Comparison of ENCODE assay signal across 13 cellular contexts in the genomic region with DNA sequence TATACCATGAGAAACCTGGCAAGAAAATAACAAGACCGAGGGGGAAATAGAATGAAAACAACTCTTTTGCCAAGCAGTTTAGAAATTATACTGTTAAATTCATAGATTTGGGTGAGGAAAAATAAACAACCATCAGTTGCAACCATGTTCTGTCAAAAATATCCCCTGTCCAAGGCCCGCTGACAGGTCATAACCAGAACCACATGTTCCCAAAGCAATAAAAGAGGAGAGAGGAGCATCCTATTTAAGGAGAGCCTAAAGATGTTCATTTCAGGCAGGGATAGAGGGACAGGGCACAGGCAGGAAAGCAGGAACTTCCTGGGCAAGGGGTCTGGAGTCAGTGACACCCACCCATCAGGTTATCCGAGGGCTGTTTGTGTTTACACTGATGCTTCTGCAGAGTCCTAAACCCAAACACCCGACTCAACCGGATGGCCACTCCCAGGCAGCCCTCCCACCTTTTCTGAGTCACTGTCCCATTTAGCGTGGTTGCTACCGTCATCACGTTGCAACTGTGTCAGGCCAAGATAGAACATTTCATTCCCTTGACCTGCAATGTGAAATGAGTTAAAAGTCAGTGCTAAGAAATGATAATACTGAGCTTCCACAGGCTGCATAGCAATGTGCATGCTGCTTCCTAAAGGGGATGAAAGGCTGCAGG.
DNase-seq lines count a peak whose midpoint lies in the region; ATAC-seq and TF ChIP-seq lines count a peak whose summit lies in the region.
"Had no signal": no experiment of that assay in that cellular context is flagged by ENCODE, and none has a peak within 500 bp of the region (broad histone marks: within the 10 kb centered on the region; RNA-seq: fewer than 3 reads in every experiment).

No MANE protein-coding gene starts in this region.

- intact Hi-C loops in MCF 10A (cut with micrococcal nuclease) (no loop called here), breast epithelium (cut with DNase I; ENCODE audit: low total_unique reads) (no loop called here), uterus (cut with DNase I; ENCODE audit: low total_unique reads) (no loop called here)

- H3K9me3 ChIP-seq in breast epithelium (peaks cover 0 to 5% of the 10 kb centered on the region in 2 donors), lung (ENCODE audit: control insufficient read depth in 2 of 2, insufficient read depth in 1 of 2, low read length in 1 of 2) (peaks cover 0 to 1% of the 10 kb centered on the region in 2 donors), uterus (no peaks in the 10 kb centered on the region)

- TF ChIP-seq POLR2A in breast epithelium (IDR thresholded peaks at IDR 0.05) (no peak), uterus (IDR thresholded peaks at IDR 0.05) (no peak)

- H3K4me1 Mint-ChIP-seq in MCF 10A (ENCODE audit: insufficient read depth, unreplicated experiment) = peaks cover 28% of the 10 kb centered on the region
- H3K4me1 Mint-ChIP-seq: naive B cell had no signal

- no peak overlapping the region for H3K4me3 Mint-ChIP-seq in MCF 10A (ENCODE audit: unreplicated experiment)
- H3K4me3 Mint-ChIP-seq: activated naive CD8-positive, alpha-beta T cell; naive B cell had no signal

- POLR2A ChIA-PET in MCF 10A (lab: Yijun Ruan, JAX) = no interaction called here

- TF ChIP-seq CTCF in MCF 10A (IDR thresholded peaks at IDR 0.05; ENCODE audit: unreplicated experiment) (no peak), breast epithelium (IDR thresholded peaks at IDR 0.05) (no peak), lung (IDR thresholded peaks at IDR 0.05; ENCODE audit: control extremely low read depth, extremely low read depth) (no peak), uterus (IDR thresholded peaks at IDR 0.05) (no peak)

- no peak overlapping the region for H3K4me3 ChIP-seq in breast epithelium
- H3K4me3 ChIP-seq in lung = no peak overlapping the region
- H3K4me3 ChIP-seq in uterus = no peak overlapping the region

- DNase-seq in MCF 10A (ENCODE audit: unreplicated experiment) = peak; percentile 72
- DNase-seq in breast epithelium (ENCODE audit: low spot score in 2 of 2) = no peak
- DNase-seq in lung (ENCODE audit: low spot score) = no peak
- DNase-seq in uterus = peak; percentile 73 to 78
- DNase-seq in NCI-H1694 (lab: John Stamatoyannopoulos, UW) = no peak
- DNase-seq in NCI-H526 treated with DMSO at 0.1 percent for 48 hours (lab: John Stamatoyannopoulos, UW) = no peak
- DNase-seq in MV-4-11 (lab: John Stamatoyannopoulos, UW) = no peak
- DNase-seq: 8988T, DMS53, naive B cell, NCI-H1092 treated with DMSO at 0.1 percent for 48 hours had no signal

- H3K9me3 Mint-ChIP-seq in MCF 10A (ENCODE audit: unreplicated experiment) = peaks cover 8% of the 10 kb centered on the region

- no peaks in the 10 kb centered on the region for H3K27me3 Mint-ChIP-seq in MCF 10A (ENCODE audit: insufficient read depth, unreplicated experiment)
- H3K27me3 Mint-ChIP-seq: activated naive CD8-positive, alpha-beta T cell; naive B cell had no signal

- BruUV-seq in MCF 10A (replicated peaks; lab: Mats Ljungman, UMichigan) = no TSS peak

- CTCF ChIA-PET in MCF 10A (lab: Yijun Ruan, JAX) = no interaction called here

- no peak for ATAC-seq in lung (ENCODE audit: insufficient read depth, low FRiP score)

- no peaks in the 10 kb centered on the region for H3K36me3 ChIP-seq in breast epithelium
- H3K36me3 ChIP-seq in lung (ENCODE audit: control insufficient read depth in 2 of 2, insufficient read depth in 2 of 2, low read length in 2 of 2) = peaks cover 0 to 7% of the 10 kb centered on the region in 2 donors
- H3K36me3 ChIP-seq in uterus = no peaks in the 10 kb centered on the region

- H3K27me3 ChIP-seq in breast epithelium (no peaks in the 10 kb centered on the region), lung (ENCODE audit: control insufficient read depth, insufficient read depth) (no peaks in the 10 kb centered on the region), uterus (no peaks in the 10 kb centered on the region)

- H3K36me3 Mint-ChIP-seq in MCF 10A (ENCODE audit: insufficient read depth, unreplicated experiment) = peaks cover 31% of the 10 kb centered on the region
- H3K36me3 Mint-ChIP-seq: activated naive CD8-positive, alpha-beta T cell; naive B cell had no signal

- WGBS in lung, 2 donors = 74 to 80% methylated on average over 8 of the region's 8 CpGs

- peak overlapping the region in 1 of 2 donors; percentile 36 for H3K27ac ChIP-seq in breast epithelium
- peak overlapping the region; percentile 19 for H3K27ac ChIP-seq in cingulate gyrus (ENCODE audit: low read depth, low read length)
- H3K27ac ChIP-seq in lung (ENCODE audit: low read depth in 1 of 2, low read length in 1 of 2) = peak overlapping the region; percentile 43 to 84
- peak overlapping the region; percentile 30 to 69 for H3K27ac ChIP-seq in uterus

- peak overlapping the region; percentile 64 for H3K27ac Mint-ChIP-seq in MCF 10A (ENCODE audit: low read depth, unreplicated experiment)
- H3K27ac Mint-ChIP-seq: activated naive CD8-positive, alpha-beta T cell; naive B cell had no signal

- H3K4me1 ChIP-seq in breast epithelium = no peaks in the 10 kb centered on the region
- peaks cover 9 to 12% of the 10 kb centered on the region in 2 donors for H3K4me1 ChIP-seq in lung (ENCODE audit: control insufficient read depth in 2 of 2, insufficient read depth in 2 of 2, low read length in 2 of 2)
- H3K4me1 ChIP-seq in uterus = no peaks in the 10 kb centered on the region

Comparison
In these comparisons a context has a peak if more than half of its experiments do, and no peak if none do; other contexts are left out.
1. DNase-seq: peak in MCF 10A (single experiment) and uterus (2 of 2); none in breast epithelium (0 of 2), lung (single experiment), NCI-H1694 (single experiment), NCI-H526 treated with DMSO at 0.1 percent for 48 hours (single experiment) and MV-4-11 (single experiment).